9 cellular contexts compared by ENCODE assay signal in genomic region chr1:39653546-39654031, GRCh38. TPM values are rescaled to one million over a fixed set of nuclear protein-coding genes. Genes with fewer than 3 reads are reported as not detected.
DNase-seq lines count a peak whose midpoint lies in the region; ATAC-seq and TF ChIP-seq lines count a peak whose summit lies in the region.
"Had no signal": no experiment of that assay in that cellular context is flagged by ENCODE, and none has a peak within 500 bp of the region (broad histone marks: within the 10 kb centered on the region; RNA-seq: fewer than 3 reads in every experiment).

No MANE protein-coding gene starts in this region.

- peak overlapping the region; percentile 22; the same call in 1 of the 2 replicates for H2AFZ ChIP-seq in OCI-LY7 (ENCODE audit: low read length)

- no peak overlapping the region for H3K4me2 ChIP-seq in OCI-LY7 (ENCODE audit: low read length)

- POLR2A ChIA-PET in OCI-LY7 (lab: Charles Lee), result no interaction called here

- H3K36me3 Mint-ChIP-seq in nephron (ENCODE audit: low read depth), result no peaks in the 10 kb centered on the region
- no peaks in the 10 kb centered on the region for H3K36me3 Mint-ChIP-seq in stimulated activated effector memory CD8-positive, alpha-beta T cell treated with anti-CD3 and anti-CD28 coated beads, Interleukin-12 subunit alpha, Interleukin-12 subunit beta, amount 100 ng/mL, for 72 hours

- TF ChIP-seq POLR2A in esophagus squamous epithelium (IDR thresholded peaks at IDR 0.05), result no peak

- peaks cover 16% of the 10 kb centered on the region for H3K27me3 Mint-ChIP-seq in nephron (ENCODE audit: low read depth)

- H3K27me3 ChIP-seq in esophagus squamous epithelium, result peaks cover 0 to 12% (median 0%) of the 10 kb centered on the region in 4 donors

- peaks cover 47% of the 10 kb centered on the region for H3K4me1 Mint-ChIP-seq in nephron
- H3K4me1 Mint-ChIP-seq in stimulated activated effector memory CD8-positive, alpha-beta T cell treated with anti-CD3 and anti-CD28 coated beads, Interleukin-12 subunit alpha, Interleukin-12 subunit beta, amount 100 ng/mL, for 72 hours, result peaks cover 24% of the 10 kb centered on the region

- DNase-seq in COR-L47 (lab: John Stamatoyannopoulos, UW) (peak; percentile 69), HS-27A (ENCODE audit: low read depth) (peak; percentile 49), OCI-LY7 (ENCODE audit: low spot score) (peak; percentile 73), activated T-cell treated with anti-CD3 and anti-CD28 coated beads for 4 hours (peak; percentile 59), esophagus squamous epithelium (lab: John Stamatoyannopoulos, UW) (no peak)
- peak; percentile 56 to 81 for DNase-seq in stimulated activated effector memory CD8-positive, alpha-beta T cell treated with anti-CD3 and anti-CD28 coated beads, Interleukin-12 subunit alpha, Interleukin-12 subunit beta, amount 100 ng/mL, for 72 hours (ENCODE audit: low spot score in 2 of 2)

- H3K4me1 ChIP-seq in OCI-LY7 (ENCODE audit: insufficient read depth, low read length, poor library complexity, severe bottlenecking), result peaks cover 5% of the 10 kb centered on the region
- H3K4me1 ChIP-seq in esophagus squamous epithelium, result peaks cover 0 to 17% (median 0%) of the 10 kb centered on the region in 3 donors

- no peaks in the 10 kb centered on the region for H3K9me3 Mint-ChIP-seq in nephron
- H3K9me3 Mint-ChIP-seq in stimulated activated effector memory CD8-positive, alpha-beta T cell treated with anti-CD3 and anti-CD28 coated beads, Interleukin-12 subunit alpha, Interleukin-12 subunit beta, amount 100 ng/mL, for 72 hours, result no peaks in the 10 kb centered on the region
- H3K9me3 Mint-ChIP-seq: IgD-negative memory B cell had no signal

- no peak overlapping the region for H3K27ac ChIP-seq in OCI-LY7 (ENCODE audit: low read depth, low read length, poor library complexity, severe bottlenecking)
- H3K27ac ChIP-seq in esophagus squamous epithelium, result peak overlapping the region in 1 of 4 donors; percentile 19

- no TSS peak for BruUV-seq in OCI-LY7 (replicated peaks; lab: Mats Ljungman, UMichigan)

- no peaks in the 10 kb centered on the region for H3K9me2 ChIP-seq in OCI-LY7 (ENCODE audit: insufficient read depth, low read length)

- CTCF ChIA-PET in OCI-LY7 (lab: Charles Lee; ENCODE audit: unreplicated experiment), result interaction anchor here (0.5 to 1.3 kb wide), 3 partner anchors 16 to 84 kb away, joined by 3 to 9 read pairs (median 3); no protein-coding TSS in a partner anchor

- TF ChIP-seq CTCF in OCI-LY7 (conservative IDR thresholded peaks at IDR 0.05; ENCODE audit: low read length) (peak; percentile 93), esophagus squamous epithelium (IDR thresholded peaks at IDR 0.05) (peak; percentile 82 to 93 (median 84)), nephron (IDR thresholded peaks at IDR 0.05; ENCODE audit: unreplicated experiment in 3 of 3) (peak; percentile 88 to 93 (median 92))

- ATAC-seq in stimulated activated effector memory CD8-positive, alpha-beta T cell treated with anti-CD3 and anti-CD28 coated beads, Interleukin-12 subunit alpha, Interleukin-12 subunit beta, amount 100 ng/mL, for 72 hours, result peak; percentile 79
- ATAC-seq in HG03457 (IDR thresholded peaks at IDR 0.05; ENCODE audit: unreplicated experiment), result no peak

- H3K4me3 ChIP-seq in OCI-LY7 (ENCODE audit: low read depth, low read length, poor library complexity, severe bottlenecking) (no peak overlapping the region), esophagus squamous epithelium (no peak overlapping the region)

- H3K9me3 ChIP-seq in OCI-LY7 (ENCODE audit: low read length), result no peaks in the 10 kb centered on the region
- H3K9me3 ChIP-seq in esophagus squamous epithelium, result no peaks in the 10 kb centered on the region

- intact Hi-C loops in OCI-LY7 (cut with micrococcal nuclease; ENCODE audit: unreplicated experiment) (loop anchor here (1.0 kb wide), 1 partner anchor 47 kb away; no protein-coding TSS in a partner anchor), esophagus squamous epithelium (cut with DNase I) (loop anchor here (5.0 kb wide), 1 partner anchor 69 kb away; no protein-coding TSS in a partner anchor)

- H3K27ac Mint-ChIP-seq in nephron, result no peak overlapping the region
- no peak overlapping the region for H3K27ac Mint-ChIP-seq in stimulated activated effector memory CD8-positive, alpha-beta T cell treated with anti-CD3 and anti-CD28 coated beads, Interleukin-12 subunit alpha, Interleukin-12 subunit beta, amount 100 ng/mL, for 72 hours
- H3K27ac Mint-ChIP-seq: IgD-negative memory B cell had no signal

- no peaks in the 10 kb centered on the region for H3K79me2 ChIP-seq in OCI-LY7 (ENCODE audit: insufficient read depth, low read depth, low read length)

- H3K4me3 Mint-ChIP-seq in nephron, result no peak overlapping the region
- H3K4me3 Mint-ChIP-seq in stimulated activated effector memory CD8-positive, alpha-beta T cell treated with anti-CD3 and anti-CD28 coated beads, Interleukin-12 subunit alpha, Interleukin-12 subunit beta, amount 100 ng/mL, for 72 hours, result no peak overlapping the region
- H3K4me3 Mint-ChIP-seq: IgD-negative memory B cell had no signal

- 6 to 7% methylated on average over 6 to 7 of the region's 8 CpGs for WGBS in esophagus squamous epithelium, 2 donors

- H4K20me1 ChIP-seq in OCI-LY7 (ENCODE audit: insufficient read depth, low read length), result no peaks in the 10 kb centered on the region

- H3K36me3 ChIP-seq in OCI-LY7 (ENCODE audit: insufficient read depth, low read length) (no peaks in the 10 kb centered on the region), esophagus squamous epithelium (no peaks in the 10 kb centered on the region)

RNA-seq across cellular contexts. Expression of gene HEYL, which starts 14.1 kb away (rescaled TPM):
- total RNA-seq in OCI-LY7 (2014; rRNA removed; shearing (Covaris generic)), result not detected in 2 replicates
- total RNA-seq in OCI-LY7 (2022) (not detected in 2 replicates), esophagus squamous epithelium (1 to 10 TPM in 1 of 4 donors, under 1 TPM in 3; 0.45 to 1.2 (median 0.77) TPM)

RNA-seq across cellular contexts. Expression of gene NT5C1A, which starts 18.3 kb away (rescaled TPM):
- total RNA-seq in OCI-LY7 (2014; rRNA removed; shearing (Covaris generic)), result not detected in 2 replicates
- total RNA-seq in OCI-LY7 (2022) (not detected in 2 replicates), esophagus squamous epithelium (not detected)

RNA-seq across cellular contexts. Expression of gene HPCAL4, which starts 37.6 kb away (rescaled TPM):
- total RNA-seq in OCI-LY7 (2014; rRNA removed; shearing (Covaris generic)), result not detected in 2 replicates
- not detected in 2 replicates for total RNA-seq in OCI-LY7 (2022)
- under 1 TPM in 2 of 4 donors, not detected in 2; 0.19 to 0.41 TPM for total RNA-seq in esophagus squamous epithelium
